Comparison of ENCODE assay signal across 8 cellular contexts in genomic region chr11:59801981-59802638, GRCh38. TPM values are rescaled to one million over a fixed set of nuclear protein-coding genes. Genes with fewer than 3 reads are reported as not detected.
DNase-seq lines count a peak whose midpoint lies in the region; ATAC-seq lines count a peak whose summit lies in the region.
"Had no signal": no experiment of that assay in that cellular context is flagged by ENCODE, and none has a peak within 500 bp of the region (broad histone marks: within the 10 kb centered on the region; RNA-seq: fewer than 3 reads in every experiment).

No MANE protein-coding gene starts in this region.

- intact Hi-C loops in activated T-helper 2 cell treated with anti-CD3 and anti-CD28 coated beads, Interferon-gamma antibody, Interleukin-2, Interleukin-4, amounts not matched to agents 10 μg/mL and 5 μg/mL and 100 μg/mL, durations not matched to agents 14 hours and 24 hours and 36 hours (cut with micrococcal nuclease): loop anchor here (1.0 kb wide), 1 partner anchor 48 kb away; no protein-coding TSS in a partner anchor

- no peak overlapping the region for H3K4me3 Mint-ChIP-seq in activated T-helper 2 cell treated with anti-CD3 and anti-CD28 coated beads, Interferon-gamma antibody, Interleukin-2, Interleukin-4, amounts not matched to agents 10 μg/mL and 5 μg/mL and 100 μg/mL, durations not matched to agents 14 hours and 24 hours and 36 hours (ENCODE audit: low read depth)

- peaks cover 20% of the 10 kb centered on the region for H3K36me3 Mint-ChIP-seq in activated T-helper 2 cell treated with anti-CD3 and anti-CD28 coated beads, Interferon-gamma antibody, Interleukin-2, Interleukin-4, amounts not matched to agents 10 μg/mL and 5 μg/mL and 100 μg/mL, durations not matched to agents 14 hours and 24 hours and 36 hours (ENCODE audit: low read depth)

- no peak overlapping the region for H3K27ac Mint-ChIP-seq in activated T-helper 2 cell treated with anti-CD3 and anti-CD28 coated beads, Interferon-gamma antibody, Interleukin-2, Interleukin-4, amounts not matched to agents 10 μg/mL and 5 μg/mL and 100 μg/mL, durations not matched to agents 14 hours and 24 hours and 36 hours

- DNase-seq in RKO (ENCODE audit: low spot score) (peak; percentile 35), glomerular visceral epithelial cell (ENCODE audit: extremely low spot score) (peak; percentile 13), NCI-H1048 (lab: John Stamatoyannopoulos, UW) (no peak)
- DNase-seq in stimulated activated naive CD8-positive, alpha-beta T cell treated with anti-CD3 and anti-CD28 coated beads, Interleukin-15, Interleukin-2, amounts not matched to agents 100 U/mL and 50 U/mL, for 24 hours: no peak
- no peak for DNase-seq in activated T-helper 2 cell treated with anti-CD3 and anti-CD28 coated beads, Interferon-gamma antibody, Interleukin-2, Interleukin-4, amounts not matched to agents 10 μg/mL and 5 μg/mL and 100 μg/mL, durations not matched to agents 14 hours and 24 hours and 36 hours (ENCODE audit: low spot score)

- H3K27me3 Mint-ChIP-seq in activated T-helper 2 cell treated with anti-CD3 and anti-CD28 coated beads, Interferon-gamma antibody, Interleukin-2, Interleukin-4, amounts not matched to agents 10 μg/mL and 5 μg/mL and 100 μg/mL, durations not matched to agents 14 hours and 24 hours and 36 hours (ENCODE audit: low read depth): no peaks in the 10 kb centered on the region

- H3K9me3 Mint-ChIP-seq in activated T-helper 2 cell treated with anti-CD3 and anti-CD28 coated beads, Interferon-gamma antibody, Interleukin-2, Interleukin-4, amounts not matched to agents 10 μg/mL and 5 μg/mL and 100 μg/mL, durations not matched to agents 14 hours and 24 hours and 36 hours: no peaks in the 10 kb centered on the region

- ATAC-seq in GM21786 (IDR thresholded peaks at IDR 0.05; ENCODE audit: unreplicated experiment): peak; percentile 28
- peak; percentile 21 for ATAC-seq in stimulated activated naive CD8-positive, alpha-beta T cell treated with anti-CD3 and anti-CD28 coated beads, Interleukin-15, Interleukin-2, amounts not matched to agents 100 U/mL and 50 U/mL, for 24 hours
- no peak for ATAC-seq in GM21576 (IDR thresholded peaks at IDR 0.05; ENCODE audit: unreplicated experiment)

- H3K4me1 Mint-ChIP-seq in activated T-helper 2 cell treated with anti-CD3 and anti-CD28 coated beads, Interferon-gamma antibody, Interleukin-2, Interleukin-4, amounts not matched to agents 10 μg/mL and 5 μg/mL and 100 μg/mL, durations not matched to agents 14 hours and 24 hours and 36 hours (ENCODE audit: low read depth): peaks cover 8% of the 10 kb centered on the region

RNA-seq across cellular contexts. Expression of gene MRPL16, which starts 8.5 kb away (rescaled TPM):
- 87.7 and 90.4 TPM in 2 replicates for total RNA-seq in activated T-helper 2 cell treated with anti-CD3 and anti-CD28 coated beads, Interferon-gamma antibody, Interleukin-2, Interleukin-4, amounts not matched to agents 10 μg/mL and 5 μg/mL and 100 μg/mL, durations not matched to agents 14 hours and 24 hours and 36 hours

RNA-seq across cellular contexts. Expression of gene CBLIF, which starts 43.2 kb away (rescaled TPM):
- not detected in 2 replicates for total RNA-seq in activated T-helper 2 cell treated with anti-CD3 and anti-CD28 coated beads, Interferon-gamma antibody, Interleukin-2, Interleukin-4, amounts not matched to agents 10 μg/mL and 5 μg/mL and 100 μg/mL, durations not matched to agents 14 hours and 24 hours and 36 hours
- total RNA-seq: H1 had no signal

RNA-seq across cellular contexts. Expression of gene STX3, which starts 46.9 kb away (rescaled TPM):
- total RNA-seq in activated T-helper 2 cell treated with anti-CD3 and anti-CD28 coated beads, Interferon-gamma antibody, Interleukin-2, Interleukin-4, amounts not matched to agents 10 μg/mL and 5 μg/mL and 100 μg/mL, durations not matched to agents 14 hours and 24 hours and 36 hours: 9.9 and 14.1 TPM in 2 replicates

Comparison
In these comparisons a context has a peak if more than half of its experiments do, and no peak if none do; other contexts are left out.
1. DNase-seq: peak in RKO (single experiment) and glomerular visceral epithelial cell (single experiment); none in stimulated activated naive CD8-positive, alpha-beta T cell treated with anti-CD3 and anti-CD28 coated beads, Interleukin-15, Interleukin-2, amounts not matched to agents 100 U/mL and 50 U/mL, for 24 hours (single experiment), activated T-helper 2 cell treated with anti-CD3 and anti-CD28 coated beads, Interferon-gamma antibody, Interleukin-2, Interleukin-4, amounts not matched to agents 10 μg/mL and 5 μg/mL and 100 μg/mL, durations not matched to agents 14 hours and 24 hours and 36 hours (single experiment) and NCI-H1048 (single experiment).